In the genomic region with DNA sequence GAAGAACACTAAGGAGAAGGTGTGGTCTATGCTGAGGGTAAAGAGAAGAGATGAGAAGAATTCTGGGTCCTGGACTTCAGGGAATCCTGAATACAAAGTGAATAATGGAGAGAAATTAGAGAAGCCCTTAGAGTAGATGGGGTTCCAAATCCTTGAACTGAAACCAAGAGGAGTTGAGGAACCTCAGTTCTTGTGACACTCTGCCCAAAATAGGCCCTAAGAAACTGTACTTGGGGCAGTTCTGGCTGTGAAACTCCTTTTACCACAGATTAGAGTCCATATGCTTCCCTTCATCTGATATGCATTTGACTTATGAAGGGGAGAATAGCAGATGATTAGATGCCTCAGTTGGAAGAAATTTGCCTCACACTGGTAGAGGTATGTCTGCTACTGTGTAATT, we compare ENCODE assay signal across 8 cellular contexts. TPM values are rescaled to one million over a fixed set of nuclear protein-coding genes. Genes with fewer than 3 reads are reported as not detected.
DNase-seq lines count a peak whose midpoint lies in the region; ATAC-seq and TF ChIP-seq lines count a peak whose summit lies in the region.

No MANE protein-coding gene starts in this region.

- no peaks in the 10 kb centered on the region for H3K27me3 Mint-ChIP-seq in mesothelial cell of epicardium (ENCODE audit: low read depth)

- H3K4me2 ChIP-seq in KMS-11: peak overlapping the region; percentile 38

- H3K9me3 Mint-ChIP-seq in mesothelial cell of epicardium: no peaks in the 10 kb centered on the region

- no peaks in the 10 kb centered on the region for H4K20me1 ChIP-seq in KMS-11 (ENCODE audit: insufficient read depth)

- H3K4me3 Mint-ChIP-seq in mesothelial cell of epicardium: no peak overlapping the region

- H2AFZ ChIP-seq in KMS-11 (ENCODE audit: low read depth): no peak overlapping the region

- no peak for TF ChIP-seq CTCF in KMS-11 (conservative IDR thresholded peaks at IDR 0.05; ENCODE audit: low read depth, low read length)
- TF ChIP-seq CTCF in mesothelial cell of epicardium (IDR thresholded peaks at IDR 0.05; ENCODE audit: unreplicated experiment): no peak
- no peak for TF ChIP-seq CTCF in WERI-Rb-1 (IDR thresholded peaks at IDR 0.05; ENCODE audit: low read depth, low read length)

- DNase-seq in mesothelial cell of epicardium (ENCODE audit: low spot score in 2 of 2, unreplicated experiment in 2 of 2) (no peak), AG20443 (ENCODE audit: low spot score) (no peak), HCEC 1CT (no peak), UCSD-AML1 (lab: John Stamatoyannopoulos, UW; ENCODE audit: unreplicated experiment) (no peak), WERI-Rb-1 (no peak)

- no peaks in the 10 kb centered on the region for H3K9me3 ChIP-seq in WERI-Rb-1 (ENCODE audit: severe bottlenecking)

- peak overlapping the region; percentile 7 for H3K27ac Mint-ChIP-seq in mesothelial cell of epicardium

- ATAC-seq in GM18499 (IDR thresholded peaks at IDR 0.05; ENCODE audit: insufficient read depth, unreplicated experiment) (peak; percentile 37), GM21529 (IDR thresholded peaks at IDR 0.05; ENCODE audit: unreplicated experiment) (peak; percentile 65)

- peaks cover 56% of the 10 kb centered on the region for H3K4me1 Mint-ChIP-seq in mesothelial cell of epicardium

- no peak overlapping the region for H3K9ac ChIP-seq in KMS-11

- H3K4me3 ChIP-seq in KMS-11 (IDR thresholded peaks at IDR 0.05; ENCODE audit: insufficient read depth, low read depth, low read length) (no peak overlapping the region), WERI-Rb-1 (ENCODE audit: low read depth, low read length) (no peak overlapping the region)

- H3K27me3 ChIP-seq in KMS-11 (ENCODE audit: insufficient read depth, low read depth) (no peaks in the 10 kb centered on the region), WERI-Rb-1 (ENCODE audit: insufficient read depth, low read depth, severe bottlenecking) (no peaks in the 10 kb centered on the region)

- H3K27ac ChIP-seq in KMS-11: no peak overlapping the region
- H3K27ac ChIP-seq in WERI-Rb-1: no peak overlapping the region

- H3K36me3 ChIP-seq in KMS-11 (ENCODE audit: insufficient read depth) (no peaks in the 10 kb centered on the region), WERI-Rb-1 (no peaks in the 10 kb centered on the region)

- peaks cover 2% of the 10 kb centered on the region for H3K36me3 Mint-ChIP-seq in mesothelial cell of epicardium

- peaks cover 67% of the 10 kb centered on the region for H3K4me1 ChIP-seq in KMS-11 (ENCODE audit: low read depth, poor library complexity, severe bottlenecking)

- peaks cover 78% of the 10 kb centered on the region; the same call in 1 of the 2 replicates for H3K79me2 ChIP-seq in KMS-11 (ENCODE audit: insufficient read depth, low read depth)

RNA-seq across cellular contexts. Expression of gene TES, which starts 19.0 kb away (rescaled TPM):
- total RNA-seq in mesothelial cell of epicardium: 131 to 146 TPM (median 137 TPM) in 3 replicates
